In the genomic region with DNA sequence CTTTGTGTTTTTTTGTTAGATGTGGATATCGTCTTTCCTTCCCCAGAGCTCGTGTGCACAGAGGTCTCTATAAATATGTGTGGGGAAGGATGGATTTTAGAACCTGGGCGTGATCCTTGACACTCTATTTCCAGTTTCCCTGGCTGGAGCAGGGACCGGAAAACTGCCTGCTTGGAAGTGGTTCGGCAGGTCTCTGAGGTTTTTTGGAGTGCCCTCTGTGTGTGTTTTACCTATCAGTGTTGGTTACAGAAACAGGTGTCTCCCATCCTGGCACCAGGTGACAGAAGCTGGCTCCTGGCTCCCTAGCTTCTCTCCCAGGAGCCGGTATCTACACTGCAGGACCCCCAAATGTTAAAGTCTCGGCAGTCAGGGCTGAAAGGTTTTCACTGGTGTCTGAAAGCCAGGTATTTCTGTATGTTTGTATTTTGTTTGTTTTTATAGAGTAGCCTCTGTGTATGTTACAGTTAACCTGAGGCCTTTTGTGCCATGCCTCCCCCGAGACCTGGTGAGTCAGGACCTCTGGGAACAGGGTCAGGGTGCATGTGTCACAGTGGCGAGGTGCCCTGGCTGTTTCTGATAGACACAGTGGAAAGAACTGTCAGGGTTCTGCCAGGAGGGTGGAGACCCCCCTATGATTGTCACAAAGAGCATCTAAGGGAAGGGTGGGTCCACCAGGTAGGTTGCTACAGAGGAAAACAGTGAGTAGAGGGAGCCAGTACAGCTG, we compare ENCODE assay signal across 28 cellular contexts. TPM values are rescaled to one million over a fixed set of nuclear protein-coding genes. Genes with fewer than 3 reads are reported as not detected.
DNase-seq lines count a peak whose midpoint lies in the region; ATAC-seq, FAIRE-seq and TF ChIP-seq lines count a peak whose summit lies in the region.
"Had no signal": no experiment of that assay in that cellular context is flagged by ENCODE, and none has a peak within 500 bp of the region (broad histone marks: within the 10 kb centered on the region; RNA-seq: fewer than 3 reads in every experiment).

No MANE protein-coding gene starts in this region.

- no peak overlapping the region for H4K8ac ChIP-seq in neuronal stem cell (ENCODE audit: low read depth, low read length)

- peaks cover 5% of the 10 kb centered on the region for H3K4me1 Mint-ChIP-seq in astrocyte (ENCODE audit: low read depth, unreplicated experiment)

- peaks cover 45% of the 10 kb centered on the region for H4K20me1 ChIP-seq in astrocyte (ENCODE audit: insufficient read depth, low read length)

- peak overlapping the region; percentile 7 for H2AK5ac ChIP-seq in neuronal stem cell (ENCODE audit: low read depth, low read length)

- peak; percentile 13 for DNase-seq in NCI-H2196 (lab: John Stamatoyannopoulos, UW; ENCODE audit: unreplicated experiment)
- no peak for DNase-seq in NCI-H2196 treated with DMSO at 0.1 percent for 48 hours (lab: John Stamatoyannopoulos, UW; ENCODE audit: unreplicated experiment)
- DNase-seq in M059J (ENCODE audit: low read depth): peak; percentile 11
- no peak for DNase-seq in astrocyte (ENCODE audit: low read depth)
- no peak for DNase-seq in neuronal stem cell (ENCODE audit: low spot score)
- DNase-seq in dorsolateral prefrontal cortex: no peak
- DNase-seq: activated CD4-positive, CD25-positive, alpha-beta regulatory T cell; activated T-cell treated with anti-CD3 and anti-CD28 coated beads, Interleukin-2, amount 50 U/mL, for 4 hours; DMS 273 treated with DMSO at 0.1 percent for 48 hours; GDM1; head of caudate nucleus; HFFc6; left colon; NCI-H1694; NCI-H446 treated with DMSO at 0.1 percent for 48 hours; retina; spleen; stimulated activated CD4-positive, alpha-beta T cell treated with anti-CD3 and anti-CD28 coated beads, Interleukin-4, amount 100 ng/mL, for 24 hours; stomach; T-helper 9 cell; transverse colon had no signal

- peaks cover 21% of the 10 kb centered on the region for H3K36me3 Mint-ChIP-seq in astrocyte (ENCODE audit: low read depth, unreplicated experiment)
- H3K36me3 Mint-ChIP-seq: activated naive CD8-positive, alpha-beta T cell had no signal

- H4K91ac ChIP-seq in neuronal stem cell (ENCODE audit: low read depth, low read length, poor library complexity): no peak overlapping the region

- H3K9ac ChIP-seq in astrocyte (ENCODE audit: low read length) (no peak overlapping the region), neuronal stem cell (ENCODE audit: low read depth, low read length, poor library complexity) (no peak overlapping the region)

- no peak overlapping the region for H3K27ac ChIP-seq in astrocyte (ENCODE audit: low read depth, low read length)
- H3K27ac ChIP-seq in neuronal stem cell (replicated peaks; ENCODE audit: low read length): no peak overlapping the region
- peak overlapping the region in 4 of 59 donors; percentile 13 to 29 (median 24) for H3K27ac ChIP-seq in dorsolateral prefrontal cortex
- H3K27ac ChIP-seq: 22Rv1, HL-60, SK-N-MC, transverse colon had no signal

- H3K4me1 ChIP-seq in astrocyte (ENCODE audit: insufficient read depth, low read length) (no peaks in the 10 kb centered on the region), neuronal stem cell (ENCODE audit: control insufficient read depth in 2 of 2, insufficient read depth in 1 of 2, low read depth in 1 of 2, low read length in 2 of 2) (no peaks in the 10 kb centered on the region)
- H3K4me1 ChIP-seq: transverse colon had no signal

- H2BK120ac ChIP-seq in neuronal stem cell (ENCODE audit: low read depth, low read length): no peak overlapping the region

- H3K4me3 Mint-ChIP-seq in astrocyte (ENCODE audit: unreplicated experiment): no peak overlapping the region
- H3K4me3 Mint-ChIP-seq: activated naive CD8-positive, alpha-beta T cell; activated T-cell treated with anti-CD3 and anti-CD28 coated beads, Interleukin-2, amount 50 U/mL, for 4 hours; B cell; HFFc6 had no signal

- H3K79me2 ChIP-seq in astrocyte (ENCODE audit: insufficient read depth, low read length): peaks cover 7% of the 10 kb centered on the region

- no peak overlapping the region for H3K4me3 ChIP-seq in astrocyte (ENCODE audit: insufficient read depth, low read depth, low read length)
- H3K4me3 ChIP-seq in neuronal stem cell (ENCODE audit: low read length in 2 of 2): no peak overlapping the region
- no peak overlapping the region for H3K4me3 ChIP-seq in dorsolateral prefrontal cortex
- H3K4me3 ChIP-seq: SK-N-MC, spleen, stomach, transverse colon had no signal

- intact Hi-C loops in dorsolateral prefrontal cortex (cut with DNase I): loop anchor here in 1 of 2 donors (5.0 kb wide), 1 partner anchor 56 kb away; no protein-coding TSS in a partner anchor

- H3K23ac ChIP-seq in neuronal stem cell (ENCODE audit: low read depth, low read length, poor library complexity): peak overlapping the region; percentile 83

- no peaks in the 10 kb centered on the region for H3K9me3 ChIP-seq in astrocyte (ENCODE audit: insufficient read depth, low read depth, low read length)
- H3K9me3 ChIP-seq in neuronal stem cell (replicated peaks in 1 of 2; ENCODE audit: control insufficient read depth in 2 of 2, insufficient read depth in 1 of 2, low read depth in 1 of 2, low read length in 2 of 2): peaks cover 0 to 5% of the 10 kb centered on the region in 2 donors
- H3K9me3 ChIP-seq: spleen, stomach, transverse colon had no signal

- no peak overlapping the region for H3K18ac ChIP-seq in neuronal stem cell (ENCODE audit: low read length)

- H2BK15ac ChIP-seq in neuronal stem cell (ENCODE audit: low read length): no peak overlapping the region

- WGBS in neuronal stem cell (ENCODE audit: extremely low coverage in 2 of 2, insufficient read length in 2 of 2, insufficient replicate concordance in 1 of 2), 2 donors: no CpG with 5 or more reads among the region's 9 CpGs

- peaks cover 9% of the 10 kb centered on the region for H3K79me1 ChIP-seq in neuronal stem cell (ENCODE audit: low read depth, low read length)

- H3K4me2 ChIP-seq in astrocyte (ENCODE audit: low read length) (no peak overlapping the region), neuronal stem cell (ENCODE audit: insufficient read depth, low read length, poor library complexity, severe bottlenecking) (no peak overlapping the region)

- H2BK5ac ChIP-seq in neuronal stem cell (ENCODE audit: low read length): peak overlapping the region; percentile 94

- no peaks in the 10 kb centered on the region for H3K9me3 Mint-ChIP-seq in astrocyte (ENCODE audit: unreplicated experiment)
- H3K9me3 Mint-ChIP-seq: activated T-cell treated with anti-CD3 and anti-CD28 coated beads, Interleukin-2, amount 50 U/mL, for 4 hours; HFFc6 had no signal

- H2BK12ac ChIP-seq in neuronal stem cell (ENCODE audit: low read length): no peak overlapping the region

- H3K14ac ChIP-seq in neuronal stem cell (ENCODE audit: low read length): no peak overlapping the region

- no peak overlapping the region for H2AFZ ChIP-seq in astrocyte (ENCODE audit: low read depth, low read length)
- no peak overlapping the region for H2AFZ ChIP-seq in neuronal stem cell (ENCODE audit: low read length)

- H3K4ac ChIP-seq in neuronal stem cell (ENCODE audit: low read length): no peak overlapping the region

- TF ChIP-seq CTCF in astrocyte (IDR thresholded peaks at IDR 0.05; ENCODE audit: insufficient read depth, low read depth, low read length): no peak
- TF ChIP-seq CTCF in dorsolateral prefrontal cortex (IDR thresholded peaks at IDR 0.05 in 54 of 56, conservative IDR thresholded peaks at IDR 0.05 in 2 of 56; ENCODE audit: low read depth in 1 of 56, partially characterized antibody in 56 of 56): no peak

- FAIRE-seq in astrocyte (lab: Jason Lieb, UNC): no peak

- H3K27me3 ChIP-seq in astrocyte (ENCODE audit: insufficient read depth, low read length) (no peaks in the 10 kb centered on the region), neuronal stem cell (ENCODE audit: control insufficient read depth in 3 of 3, insufficient read depth in 3 of 3, low read depth in 1 of 3, low read length in 3 of 3) (no peaks in the 10 kb centered on the region), dorsolateral prefrontal cortex (no peaks in the 10 kb centered on the region)
- H3K27me3 ChIP-seq: spleen, stomach, transverse colon had no signal

- H3K36me3 ChIP-seq in astrocyte (ENCODE audit: insufficient read depth, low read length): peaks cover 40% of the 10 kb centered on the region
- peaks cover 56 to 86% of the 10 kb centered on the region in 2 donors for H3K36me3 ChIP-seq in neuronal stem cell (replicated peaks in 1 of 2; ENCODE audit: control insufficient read depth in 2 of 2, insufficient read depth in 2 of 2, low read length in 2 of 2)

- no peaks in the 10 kb centered on the region for H3K27me3 Mint-ChIP-seq in astrocyte (ENCODE audit: low read depth, unreplicated experiment)
- H3K27me3 Mint-ChIP-seq: activated naive CD8-positive, alpha-beta T cell; B cell had no signal

- ATAC-seq in HG02642 (IDR thresholded peaks at IDR 0.05; ENCODE audit: poor library complexity, unreplicated experiment): no peak
- no peak for ATAC-seq in HG02981 (IDR thresholded peaks at IDR 0.05; ENCODE audit: unreplicated experiment)
- ATAC-seq: activated T-cell treated with anti-CD3 and anti-CD28 coated beads, Interleukin-2, amount 50 U/mL, for 4 hours; left colon had no signal

- peak overlapping the region; percentile 41 for H3K27ac Mint-ChIP-seq in astrocyte (ENCODE audit: unreplicated experiment)
- H3K27ac Mint-ChIP-seq: activated naive CD8-positive, alpha-beta T cell; B cell; HFFc6 had no signal

RNA-seq across cellular contexts. Expression of gene ZC3H18, which starts 31.3 kb away (rescaled TPM):
- total RNA-seq in M059J (2014; rRNA removed; shearing (Covaris generic)): 13.3 and 20.4 TPM in 2 replicates
- 31.6 and 32.8 TPM in 2 replicates for total RNA-seq in astrocyte
- 48.7 TPM for polyA plus RNA-seq in neuronal stem cell (2013, experiment 1 of 2)
- 49.9 TPM for polyA plus RNA-seq in neuronal stem cell (2013, experiment 2 of 2)
- total RNA-seq in dorsolateral prefrontal cortex: 10 to 100 TPM; 29.2 to 64.6 (median 46.8) TPM

RNA-seq across cellular contexts. Expression of gene IL17C, which starts 36.9 kb away (rescaled TPM):
- not detected in 2 replicates for total RNA-seq in M059J (2014; rRNA removed; shearing (Covaris generic))
- 0.36 TPM in 1 of 2 replicates, not detected in the other for total RNA-seq in astrocyte
- 0.06 TPM for polyA plus RNA-seq in neuronal stem cell (2013, experiment 1 of 2)
- polyA plus RNA-seq in neuronal stem cell (2013, experiment 2 of 2): 0.08 TPM
- under 1 TPM in 2 of 120 experiments, not detected in 118; 0.47 to 0.80 TPM for total RNA-seq in dorsolateral prefrontal cortex
- total RNA-seq: activated T-cell treated with anti-CD3 and anti-CD28 coated beads, Interleukin-2, amount 50 U/mL, for 4 hours; HFFc6; left colon; transverse colon had no signal

RNA-seq across cellular contexts. Expression of gene CYBA, which starts 49.4 kb away (rescaled TPM):
- not detected in 2 replicates for total RNA-seq in M059J (2014; rRNA removed; shearing (Covaris generic))
- total RNA-seq in astrocyte (236 and 284 TPM in 2 replicates), dorsolateral prefrontal cortex (10 to 100 TPM in 119 of 120 experiments, 1 to 10 TPM in 1; 8.7 to 94.0 (median 30.1) TPM)
- 74.4 TPM for polyA plus RNA-seq in neuronal stem cell (2013, experiment 1 of 2)
- 71.9 TPM for polyA plus RNA-seq in neuronal stem cell (2013, experiment 2 of 2)

Comparison
In these comparisons a context has a peak if more than half of its experiments do, and no peak if none do; other contexts are left out.
1. DNase-seq: peak in NCI-H2196 (single experiment) and M059J (single experiment); none in NCI-H2196 treated with DMSO at 0.1 percent for 48 hours (single experiment), astrocyte (single experiment), neuronal stem cell (single experiment) and dorsolateral prefrontal cortex (0 of 10).